1 cellular context compared by ENCODE assay signal in the genomic region with DNA sequence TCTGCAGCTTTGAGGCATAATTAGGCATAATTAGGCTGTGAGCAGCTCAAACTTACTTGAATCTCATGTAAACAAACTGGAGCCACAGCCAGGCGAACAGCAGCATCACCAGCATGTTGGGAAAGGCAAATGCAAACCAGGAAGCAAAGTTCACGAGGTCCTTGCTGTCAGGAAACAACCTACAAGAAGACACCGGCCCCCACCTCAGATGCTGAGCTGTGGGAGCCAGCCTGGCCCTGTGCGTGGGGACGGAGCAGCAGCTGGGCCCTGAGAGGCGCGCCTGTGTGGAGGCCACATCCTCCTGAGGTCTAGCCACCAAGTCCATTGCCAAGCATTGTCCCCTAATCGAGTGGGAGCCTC.
A peak's percentile ranks its signal among the peaks of the same experiment; 100 is the strongest.
TF ChIP-seq lines count a peak whose summit lies in the region.

No MANE protein-coding gene starts in this region.

TF ChIP-seq in HepG2, 621 proteins besides CTCF, POLR2A, EP300 and RAD21 (continued from another document and continues in another):
- TF ChIP-seq PATZ1 (CRISPR knock-in tag; IDR thresholded peaks at IDR 0.05) (peak; percentile 54; the same call in 1 of the 2 replicates), DPF2 (CRISPR knock-in tag; IDR thresholded peaks at IDR 0.05; ENCODE audit: borderline replicate concordance, low read depth) (no peak), GABPA (IDR thresholded peaks at IDR 0.05; ENCODE audit: low read depth, low read length) (no peak), GABPA (CRISPR knock-in tag; IDR thresholded peaks at IDR 0.05; ENCODE audit: low read depth) (no peak), GPN1 (CRISPR knock-in tag; IDR thresholded peaks at IDR 0.05; ENCODE audit: borderline replicate concordance) (no peak), ZNF205 (CRISPR knock-in tag; IDR thresholded peaks at IDR 0.05) (no peak), PAF1 (CRISPR knock-in tag; IDR thresholded peaks at IDR 0.05) (no peak), FOXA1 (IDR thresholded peaks at IDR 0.05) (no peak), FOXA1 (CRISPR knock-in tag; IDR thresholded peaks at IDR 0.05) (no peak), SALL1 (CRISPR knock-in tag; IDR thresholded peaks at IDR 0.05) (peak; percentile 13; the same call in 1 of the 2 replicates), EZH2 (conservative IDR thresholded peaks at IDR 0.05; ENCODE audit: low read depth, low read length) (no peak), MAFG (CRISPR knock-in tag; IDR thresholded peaks at IDR 0.05) (no peak), SNRNP70 (IDR thresholded peaks at IDR 0.05; ENCODE audit: low read depth, low read length) (no peak), ZNF660 (CRISPR knock-in tag; IDR thresholded peaks at IDR 0.05; ENCODE audit: borderline replicate concordance, low read depth) (no peak), ZNF124 (CRISPR knock-in tag; IDR thresholded peaks at IDR 0.05) (no peak), E2F1 (CRISPR knock-in tag; IDR thresholded peaks at IDR 0.05) (no peak), ZBTB40 (IDR thresholded peaks at IDR 0.05) (no peak), ZBTB40 (CRISPR knock-in tag; IDR thresholded peaks at IDR 0.05) (no peak), SAP130 (CRISPR knock-in tag; IDR thresholded peaks at IDR 0.05; ENCODE audit: low read depth) (peak; percentile 17; the same call in 1 of the 2 replicates), MED1 (CRISPR knock-in tag; IDR thresholded peaks at IDR 0.05) (peak; percentile 43), TEAD3 (CRISPR knock-in tag; optimal IDR thresholded peaks at IDR 0.05; ENCODE audit: borderline replicate concordance) (no peak), ZNF562 (CRISPR knock-in tag; IDR thresholded peaks at IDR 0.05; ENCODE audit: borderline replicate concordance) (no peak), JDP2 (CRISPR knock-in tag; IDR thresholded peaks at IDR 0.05; ENCODE audit: borderline replicate concordance) (no peak), ZNF891 (CRISPR knock-in tag; IDR thresholded peaks at IDR 0.05) (no peak), MIER3 (CRISPR knock-in tag; IDR thresholded peaks at IDR 0.05; ENCODE audit: borderline replicate concordance) (peak; percentile 34; the same call in 1 of the 2 replicates), ZNF18 (CRISPR knock-in tag; IDR thresholded peaks at IDR 0.05; ENCODE audit: insufficient replicate concordance) (no peak), HIVEP1 (CRISPR knock-in tag; IDR thresholded peaks at IDR 0.05) (no peak; the same call in 1 of the 2 replicates), PHB2 (IDR thresholded peaks at IDR 0.05; ENCODE audit: partially characterized antibody) (no peak), ZSCAN9 (CRISPR knock-in tag; IDR thresholded peaks at IDR 0.05; ENCODE audit: borderline replicate concordance) (no peak), ZNF552 (CRISPR knock-in tag; IDR thresholded peaks at IDR 0.05; ENCODE audit: borderline replicate concordance) (no peak), PHF8 (CRISPR knock-in tag; IDR thresholded peaks at IDR 0.05) (no peak), RCOR2 (CRISPR knock-in tag; IDR thresholded peaks at IDR 0.05) (no peak), GMEB1 (CRISPR knock-in tag; IDR thresholded peaks at IDR 0.05; ENCODE audit: borderline replicate concordance) (no peak), BORCS8-MEF2B (CRISPR knock-in tag; IDR thresholded peaks at IDR 0.05) (peak; percentile 49; the same call in 1 of the 2 replicates), ZNF354B (CRISPR knock-in tag; IDR thresholded peaks at IDR 0.05) (peak; percentile 81; the same call in 1 of the 2 replicates), NCOA2 (CRISPR knock-in tag; IDR thresholded peaks at IDR 0.05) (no peak), SPEN (CRISPR knock-in tag; IDR thresholded peaks at IDR 0.05; ENCODE audit: low read depth) (no peak), GZF1 (CRISPR knock-in tag; IDR thresholded peaks at IDR 0.05) (no peak)
- TF ChIP-seq, protein P1, sequence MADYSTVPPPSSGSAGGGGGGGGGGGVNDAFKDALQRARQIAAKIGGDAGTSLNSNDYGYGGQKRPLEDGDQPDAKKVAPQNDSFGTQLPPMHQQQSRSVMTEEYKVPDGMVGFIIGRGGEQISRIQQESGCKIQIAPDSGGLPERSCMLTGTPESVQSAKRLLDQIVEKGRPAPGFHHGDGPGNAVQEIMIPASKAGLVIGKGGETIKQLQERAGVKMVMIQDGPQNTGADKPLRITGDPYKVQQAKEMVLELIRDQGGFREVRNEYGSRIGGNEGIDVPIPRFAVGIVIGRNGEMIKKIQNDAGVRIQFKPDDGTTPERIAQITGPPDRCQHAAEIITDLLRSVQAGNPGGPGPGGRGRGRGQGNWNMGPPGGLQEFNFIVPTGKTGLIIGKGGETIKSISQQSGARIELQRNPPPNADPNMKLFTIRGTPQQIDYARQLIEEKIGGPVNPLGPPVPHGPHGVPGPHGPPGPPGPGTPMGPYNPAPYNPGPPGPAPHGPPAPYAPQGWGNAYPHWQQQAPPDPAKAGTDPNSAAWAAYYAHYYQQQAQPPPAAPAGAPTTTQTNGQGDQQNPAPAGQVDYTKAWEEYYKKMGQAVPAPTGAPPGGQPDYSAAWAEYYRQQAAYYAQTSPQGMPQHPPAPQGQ (CRISPR knock-in tag; IDR thresholded peaks at IDR 0.05; ENCODE audit: borderline replicate concordance) = no peak
- TF ChIP-seq, protein P2, sequence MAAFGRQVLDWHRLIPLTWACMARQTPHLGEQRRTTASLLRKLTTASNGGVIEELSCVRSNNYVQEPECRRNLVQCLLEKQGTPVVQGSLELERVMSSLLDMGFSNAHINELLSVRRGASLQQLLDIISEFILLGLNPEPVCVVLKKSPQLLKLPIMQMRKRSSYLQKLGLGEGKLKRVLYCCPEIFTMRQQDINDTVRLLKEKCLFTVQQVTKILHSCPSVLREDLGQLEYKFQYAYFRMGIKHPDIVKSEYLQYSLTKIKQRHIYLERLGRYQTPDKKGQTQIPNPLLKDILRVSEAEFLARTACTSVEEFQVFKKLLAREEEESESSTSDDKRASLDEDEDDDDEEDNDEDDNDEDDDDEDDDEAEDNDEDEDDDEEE (CRISPR knock-in tag; IDR thresholded peaks at IDR 0.05) = no peak
- TF ChIP-seq, protein P3, sequence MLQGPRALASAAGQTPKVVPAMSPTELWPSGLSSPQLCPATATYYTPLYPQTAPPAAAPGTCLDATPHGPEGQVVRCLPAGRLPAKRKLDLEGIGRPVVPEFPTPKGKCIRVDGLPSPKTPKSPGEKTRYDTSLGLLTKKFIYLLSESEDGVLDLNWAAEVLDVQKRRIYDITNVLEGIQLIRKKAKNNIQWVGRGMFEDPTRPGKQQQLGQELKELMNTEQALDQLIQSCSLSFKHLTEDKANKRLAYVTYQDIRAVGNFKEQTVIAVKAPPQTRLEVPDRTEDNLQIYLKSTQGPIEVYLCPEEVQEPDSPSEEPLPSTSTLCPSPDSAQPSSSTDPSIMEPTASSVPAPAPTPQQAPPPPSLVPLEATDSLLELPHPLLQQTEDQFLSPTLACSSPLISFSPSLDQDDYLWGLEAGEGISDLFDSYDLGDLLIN (CRISPR knock-in tag; IDR thresholded peaks at IDR 0.05; ENCODE audit: borderline replicate concordance) = 0 out of 2 replicates have a peak, but pooled peaks have one; percentile 16
